ENCODE assay signal across 21 cellular contexts in the genomic region with DNA sequence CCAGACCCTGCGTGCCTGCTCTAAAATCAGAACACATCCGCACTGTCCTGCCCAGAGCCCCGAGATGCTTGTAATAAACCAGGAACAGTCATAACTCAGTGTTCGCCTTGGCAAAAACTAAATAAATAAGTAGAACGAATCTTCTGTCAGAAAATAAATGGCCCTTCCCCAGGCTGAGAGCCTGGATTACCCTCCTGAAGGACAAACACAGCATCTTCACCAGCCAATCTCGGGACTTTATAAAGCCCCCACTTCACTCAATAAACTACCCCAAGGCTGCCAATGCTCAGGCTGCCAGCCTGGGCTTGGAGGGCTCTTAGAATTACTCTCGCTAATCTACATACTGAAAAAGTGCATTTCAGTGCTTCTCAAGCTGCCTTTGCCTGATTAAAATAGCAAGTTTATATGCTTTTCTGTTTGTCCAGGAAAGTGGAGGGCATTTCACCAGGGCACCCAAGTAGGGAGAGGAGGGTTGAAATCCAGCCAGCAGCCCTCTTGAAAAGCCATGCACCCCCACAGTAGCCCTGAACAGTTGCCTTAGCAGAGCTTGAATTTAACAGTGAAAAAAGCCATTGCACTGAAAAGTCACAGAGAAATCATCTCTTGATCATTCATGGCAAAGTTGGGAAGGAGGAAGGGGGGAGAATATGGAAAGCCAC.
"Had no signal": no experiment of that assay in that cellular context is flagged by ENCODE, and none has a peak within 500 bp of the region (broad histone marks: within the 10 kb centered on the region; RNA-seq: fewer than 3 reads in every experiment).

No MANE protein-coding gene starts in this region.

- H3K27ac ChIP-seq: SJSA1, SK-N-MC had no signal

- DNase-seq: KBM-7, MV-4-11, NCI-H1048, NCI-H1105 treated with DMSO at 0.1 percent for 48 hours, NCI-H1417 treated with DMSO at 0.1 percent for 48 hours, NCI-H146, NCI-H1694 treated with DMSO at 0.1 percent for 48 hours, NCI-H1930, NCI-H2081, NCI-H2107, NCI-H226, NCI-H446, NCI-H510A, NCI-H524 treated with DMSO at 0.1 percent for 48 hours, NCI-H69, NCI-H774, Right ventricle myocardium superior, RPMI8226, SIG-M5 had no signal
